1 cellular context compared by ENCODE assay signal in genomic region chr11:9613118-9613829, GRCh38.
A peak's percentile ranks its signal among the peaks of the same experiment; 100 is the strongest.
TF ChIP-seq lines count a peak whose summit lies in the region.

No MANE protein-coding gene starts in this region.

TF ChIP-seq in HepG2, 621 proteins besides CTCF, POLR2A, EP300 and RAD21 (continued from another document and continues in another):
- TF ChIP-seq, protein P1, sequence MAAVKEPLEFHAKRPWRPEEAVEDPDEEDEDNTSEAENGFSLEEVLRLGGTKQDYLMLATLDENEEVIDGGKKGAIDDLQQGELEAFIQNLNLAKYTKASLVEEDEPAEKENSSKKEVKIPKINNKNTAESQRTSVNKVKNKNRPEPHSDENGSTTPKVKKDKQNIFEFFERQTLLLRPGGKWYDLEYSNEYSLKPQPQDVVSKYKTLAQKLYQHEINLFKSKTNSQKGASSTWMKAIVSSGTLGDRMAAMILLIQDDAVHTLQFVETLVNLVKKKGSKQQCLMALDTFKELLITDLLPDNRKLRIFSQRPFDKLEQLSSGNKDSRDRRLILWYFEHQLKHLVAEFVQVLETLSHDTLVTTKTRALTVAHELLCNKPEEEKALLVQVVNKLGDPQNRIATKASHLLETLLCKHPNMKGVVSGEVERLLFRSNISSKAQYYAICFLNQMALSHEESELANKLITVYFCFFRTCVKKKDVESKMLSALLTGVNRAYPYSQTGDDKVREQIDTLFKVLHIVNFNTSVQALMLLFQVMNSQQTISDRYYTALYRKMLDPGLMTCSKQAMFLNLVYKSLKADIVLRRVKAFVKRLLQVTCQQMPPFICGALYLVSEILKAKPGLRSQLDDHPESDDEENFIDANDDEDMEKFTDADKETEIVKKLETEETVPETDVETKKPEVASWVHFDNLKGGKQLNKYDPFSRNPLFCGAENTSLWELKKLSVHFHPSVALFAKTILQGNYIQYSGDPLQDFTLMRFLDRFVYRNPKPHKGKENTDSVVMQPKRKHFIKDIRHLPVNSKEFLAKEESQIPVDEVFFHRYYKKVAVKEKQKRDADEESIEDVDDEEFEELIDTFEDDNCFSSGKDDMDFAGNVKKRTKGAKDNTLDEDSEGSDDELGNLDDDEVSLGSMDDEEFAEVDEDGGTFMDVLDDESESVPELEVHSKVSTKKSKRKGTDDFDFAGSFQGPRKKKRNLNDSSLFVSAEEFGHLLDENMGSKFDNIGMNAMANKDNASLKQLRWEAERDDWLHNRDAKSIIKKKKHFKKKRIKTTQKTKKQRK (IDR thresholded peaks at IDR 0.05; ENCODE audit: low read length) = no peak
- TF ChIP-seq CHCHD3 (CRISPR knock-in tag; IDR thresholded peaks at IDR 0.05) (no peak), ZNF563 (CRISPR knock-in tag; IDR thresholded peaks at IDR 0.05) (no peak), ZNF577 (CRISPR knock-in tag; IDR thresholded peaks at IDR 0.05; ENCODE audit: borderline replicate concordance, low read depth) (no peak), ZNF75D (CRISPR knock-in tag; IDR thresholded peaks at IDR 0.05; ENCODE audit: borderline replicate concordance) (no peak), FOXK2 (IDR thresholded peaks at IDR 0.05) (no peak), DBP (CRISPR knock-in tag; IDR thresholded peaks at IDR 0.05; ENCODE audit: not compliant biosample characterization) (no peak), TRIM22 (IDR thresholded peaks at IDR 0.05) (no peak), MEF2D (CRISPR knock-in tag; IDR thresholded peaks at IDR 0.05) (peak; percentile 100), JARID2 (CRISPR knock-in tag; IDR thresholded peaks at IDR 0.05; ENCODE audit: insufficient replicate concordance) (peak; percentile 88), FOXJ3 (CRISPR knock-in tag; IDR thresholded peaks at IDR 0.05; ENCODE audit: borderline replicate concordance) (peak; percentile 86), MAF1 (CRISPR knock-in tag; IDR thresholded peaks at IDR 0.05; ENCODE audit: borderline replicate concordance) (no peak), SOX13 (IDR thresholded peaks at IDR 0.05) (no peak), SOX13 (CRISPR knock-in tag; conservative IDR thresholded peaks at IDR 0.05 in 1 of 2, IDR thresholded peaks at IDR 0.05 in 1 of 2) (peak in 1 of 2 experiments; percentile 65; a peak in 1 of 4 replicates), HNF1B (CRISPR knock-in tag; IDR thresholded peaks at IDR 0.05) (no peak), ISX (CRISPR knock-in tag; conservative IDR thresholded peaks at IDR 0.05) (no peak), ZUFSP (CRISPR knock-in tag; IDR thresholded peaks at IDR 0.05; ENCODE audit: borderline replicate concordance) (no peak), PBX2 (CRISPR knock-in tag; IDR thresholded peaks at IDR 0.05) (no peak), ZNF484 (CRISPR knock-in tag; IDR thresholded peaks at IDR 0.05; ENCODE audit: borderline replicate concordance, low read depth) (no peak), YY1 (IDR thresholded peaks at IDR 0.05; ENCODE audit: insufficient read depth, insufficient replicate concordance, low read depth, low read length) (no peak), IRF9 (CRISPR knock-in tag; IDR thresholded peaks at IDR 0.05; ENCODE audit: borderline replicate concordance) (no peak), IKZF5 (CRISPR knock-in tag; IDR thresholded peaks at IDR 0.05) (peak; percentile 92; the same call in 1 of the 2 replicates), PLRG1 (conservative IDR thresholded peaks at IDR 0.05) (no peak), KLF12 (CRISPR knock-in tag; IDR thresholded peaks at IDR 0.05; ENCODE audit: borderline replicate concordance) (0 out of 2 replicates have a peak, but pooled peaks have one; percentile 43), BCL3 (CRISPR knock-in tag; IDR thresholded peaks at IDR 0.05) (no peak; the same call in 1 of the 2 replicates), ZNF704 (CRISPR knock-in tag; IDR thresholded peaks at IDR 0.05; ENCODE audit: borderline replicate concordance) (peak; percentile 22; the same call in 1 of the 2 replicates), HOXA5 (CRISPR knock-in tag; IDR thresholded peaks at IDR 0.05) (peak; percentile 63; the same call in 1 of the 2 replicates), MXI1 (IDR thresholded peaks at IDR 0.05; ENCODE audit: borderline replicate concordance, low read depth, low read length) (no peak; the same call in 2 of the 3 replicates), RBFOX2 (IDR thresholded peaks at IDR 0.05; ENCODE audit: low read depth, low read length) (peak; percentile 64), SALL1 (CRISPR knock-in tag; IDR thresholded peaks at IDR 0.05) (peak; percentile 91), ZNF713 (CRISPR knock-in tag; IDR thresholded peaks at IDR 0.05) (no peak), BHLHE40 (IDR thresholded peaks at IDR 0.05; ENCODE audit: low read length) (0 out of 2 replicates have a peak, but pooled peaks have one; percentile 21), RCOR2 (CRISPR knock-in tag; IDR thresholded peaks at IDR 0.05) (no peak; the same call in 1 of the 2 replicates), ZNF589 (CRISPR knock-in tag; conservative IDR thresholded peaks at IDR 0.05) (no peak), MTF2 (CRISPR knock-in tag; IDR thresholded peaks at IDR 0.05; ENCODE audit: borderline replicate concordance) (peak; percentile 49; the same call in 1 of the 2 replicates), ZNF672 (CRISPR knock-in tag; IDR thresholded peaks at IDR 0.05) (no peak), ZNF124 (CRISPR knock-in tag; IDR thresholded peaks at IDR 0.05) (peak; percentile 86)
- TF ChIP-seq, protein P2, sequence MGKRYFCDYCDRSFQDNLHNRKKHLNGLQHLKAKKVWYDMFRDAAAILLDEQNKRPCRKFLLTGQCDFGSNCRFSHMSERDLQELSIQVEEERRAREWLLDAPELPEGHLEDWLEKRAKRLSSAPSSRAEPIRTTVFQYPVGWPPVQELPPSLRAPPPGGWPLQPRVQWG (CRISPR knock-in tag; IDR thresholded peaks at IDR 0.05; ENCODE audit: borderline replicate concordance, low read depth) = no peak
- TF ChIP-seq, protein P3, sequence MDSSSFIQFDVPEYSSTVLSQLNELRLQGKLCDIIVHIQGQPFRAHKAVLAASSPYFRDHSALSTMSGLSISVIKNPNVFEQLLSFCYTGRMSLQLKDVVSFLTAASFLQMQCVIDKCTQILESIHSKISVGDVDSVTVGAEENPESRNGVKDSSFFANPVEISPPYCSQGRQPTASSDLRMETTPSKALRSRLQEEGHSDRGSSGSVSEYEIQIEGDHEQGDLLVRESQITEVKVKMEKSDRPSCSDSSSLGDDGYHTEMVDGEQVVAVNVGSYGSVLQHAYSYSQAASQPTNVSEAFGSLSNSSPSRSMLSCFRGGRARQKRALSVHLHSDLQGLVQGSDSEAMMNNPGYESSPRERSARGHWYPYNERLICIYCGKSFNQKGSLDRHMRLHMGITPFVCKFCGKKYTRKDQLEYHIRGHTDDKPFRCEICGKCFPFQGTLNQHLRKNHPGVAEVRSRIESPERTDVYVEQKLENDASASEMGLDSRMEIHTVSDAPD (CRISPR knock-in tag; IDR thresholded peaks at IDR 0.05) = no peak
- TF ChIP-seq, protein P4, sequence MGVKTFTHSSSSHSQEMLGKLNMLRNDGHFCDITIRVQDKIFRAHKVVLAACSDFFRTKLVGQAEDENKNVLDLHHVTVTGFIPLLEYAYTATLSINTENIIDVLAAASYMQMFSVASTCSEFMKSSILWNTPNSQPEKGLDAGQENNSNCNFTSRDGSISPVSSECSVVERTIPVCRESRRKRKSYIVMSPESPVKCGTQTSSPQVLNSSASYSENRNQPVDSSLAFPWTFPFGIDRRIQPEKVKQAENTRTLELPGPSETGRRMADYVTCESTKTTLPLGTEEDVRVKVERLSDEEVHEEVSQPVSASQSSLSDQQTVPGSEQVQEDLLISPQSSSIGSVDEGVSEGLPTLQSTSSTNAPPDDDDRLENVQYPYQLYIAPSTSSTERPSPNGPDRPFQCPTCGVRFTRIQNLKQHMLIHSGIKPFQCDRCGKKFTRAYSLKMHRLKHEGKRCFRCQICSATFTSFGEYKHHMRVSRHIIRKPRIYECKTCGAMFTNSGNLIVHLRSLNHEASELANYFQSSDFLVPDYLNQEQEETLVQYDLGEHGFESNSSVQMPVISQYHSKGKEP (CRISPR knock-in tag; IDR thresholded peaks at IDR 0.05) = no peak
- TF ChIP-seq, protein P5, sequence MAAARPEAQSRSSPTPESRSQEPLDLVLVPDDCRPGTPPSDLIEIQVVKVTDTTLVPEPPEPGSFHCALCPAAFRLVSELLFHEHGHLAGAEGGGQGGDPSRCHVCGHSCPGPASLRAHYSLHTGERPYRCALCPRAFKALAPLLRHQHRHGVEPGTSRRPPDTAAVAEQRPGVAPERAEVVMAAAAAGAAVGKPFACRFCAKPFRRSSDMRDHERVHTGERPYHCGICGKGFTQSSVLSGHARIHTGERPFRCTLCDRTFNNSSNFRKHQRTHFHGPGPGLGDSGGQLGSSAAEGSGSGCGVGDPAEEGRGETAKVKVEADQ (CRISPR knock-in tag; IDR thresholded peaks at IDR 0.05; ENCODE audit: borderline replicate concordance) = no peak
